In the genomic region with DNA sequence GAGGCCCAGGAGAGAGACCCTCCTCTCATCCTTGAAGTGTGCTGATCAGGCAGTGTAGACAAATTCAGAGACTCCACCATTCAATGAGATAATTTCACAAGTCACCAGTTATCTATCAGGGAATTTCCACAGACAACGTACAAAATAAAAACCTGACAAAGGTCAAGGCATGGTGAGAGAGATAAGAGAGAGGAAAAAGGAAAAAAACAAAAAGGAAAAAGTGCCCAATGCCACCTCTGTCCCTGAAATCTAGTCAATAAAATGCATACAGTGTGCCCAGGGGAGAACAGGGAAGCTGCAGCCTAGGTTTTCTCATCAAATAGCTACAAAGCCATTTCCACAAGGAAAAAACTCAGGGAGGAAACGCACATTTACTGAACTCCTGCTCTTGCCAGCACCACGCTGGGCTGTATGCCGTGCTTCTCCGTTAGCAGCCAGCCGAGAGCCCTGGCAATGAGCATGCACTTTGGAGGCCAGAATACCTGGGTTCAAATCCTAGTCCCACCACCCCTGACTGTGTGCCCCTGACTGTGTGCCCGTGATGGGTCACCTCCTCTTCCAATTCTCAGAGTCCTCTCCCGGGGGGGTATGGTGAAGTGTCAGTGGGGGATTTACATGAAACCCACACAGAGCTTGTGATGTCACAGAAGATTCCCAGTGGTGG, we compare ENCODE assay signal across 20 cellular contexts.
"Had no signal": no experiment of that assay in that cellular context is flagged by ENCODE, and none has a peak within 500 bp of the region (broad histone marks: within the 10 kb centered on the region; RNA-seq: fewer than 3 reads in every experiment).

No MANE protein-coding gene starts in this region.

- H3K9me3 Mint-ChIP-seq: activated naive CD8-positive, alpha-beta T cell treated with anti-CD3 and anti-CD28 coated beads, Interleukin-2, amount 10 ng/mL, durations not matched to agents 7 days and 5 days; dendritic cell treated with granulocyte-macrophage colony-stimulating factor and Interleukin-4, amounts not matched to agents 40 ng/mL and 50 ng/mL, for 4 days; T-helper 2 cell treated with Interferon-gamma antibody and Interleukin-4, amounts not matched to agents 5 μg/mL and 100 μg/mL, for 36 hours had no signal

- H3K4me1 ChIP-seq: breast epithelium, left lung, SJSA1, suprapubic skin had no signal

- H3K4me3 ChIP-seq: breast epithelium, esophagus muscularis mucosa, left lung, SJSA1, suprapubic skin had no signal

- H3K36me3 Mint-ChIP-seq: activated naive CD8-positive, alpha-beta T cell treated with anti-CD3 and anti-CD28 coated beads, Interleukin-2, amount 10 ng/mL, durations not matched to agents 7 days and 5 days had no signal

- H3K27ac Mint-ChIP-seq: activated naive CD8-positive, alpha-beta T cell treated with anti-CD3 and anti-CD28 coated beads, Interleukin-2, amount 10 ng/mL, durations not matched to agents 7 days and 5 days; dendritic cell treated with granulocyte-macrophage colony-stimulating factor and Interleukin-4, amounts not matched to agents 40 ng/mL and 50 ng/mL, for 4 days; T-helper 2 cell treated with Interferon-gamma antibody and Interleukin-4, amounts not matched to agents 5 μg/mL and 100 μg/mL, for 36 hours had no signal

- H3K36me3 ChIP-seq: breast epithelium, esophagus muscularis mucosa, left lung, SJSA1, suprapubic skin had no signal

- H3K27me3 ChIP-seq: breast epithelium, esophagus muscularis mucosa, SJSA1, suprapubic skin had no signal

- H3K27ac ChIP-seq: breast epithelium, esophagus muscularis mucosa, left lung, SJSA1, suprapubic skin had no signal

- H3K9me3 ChIP-seq: breast epithelium, esophagus muscularis mucosa, left lung, SJSA1, suprapubic skin had no signal

- H3K4me3 Mint-ChIP-seq: activated naive CD8-positive, alpha-beta T cell treated with anti-CD3 and anti-CD28 coated beads, Interleukin-2, amount 10 ng/mL, durations not matched to agents 7 days and 5 days; dendritic cell treated with granulocyte-macrophage colony-stimulating factor and Interleukin-4, amounts not matched to agents 40 ng/mL and 50 ng/mL, for 4 days; T-helper 2 cell treated with Interferon-gamma antibody and Interleukin-4, amounts not matched to agents 5 μg/mL and 100 μg/mL, for 36 hours had no signal

- DNase-seq: activated CD4-positive, alpha-beta T cell treated with anti-CD3 and anti-CD28 coated beads for 1 hour; activated CD4-positive, alpha-beta T cell treated with anti-CD3 and anti-CD28 coated beads, Interleukin-2, amount 50 U/mL, for 48 hours; activated gamma-delta T cell; activated naive CD8-positive, alpha-beta T cell treated with anti-CD3 and anti-CD28 coated beads, Interleukin-2, amount 10 ng/mL, durations not matched to agents 7 days and 5 days; aorta; cerebellar nuclear complex; islet precursor cell; mesendoderm; stimulated activated CD4-positive, alpha-beta T cell treated with anti-CD3 and anti-CD28 coated beads, Interleukin-1b, Interleukin-23, amount 100 ng/mL, for 48 hours; stimulated activated naive CD4-positive, alpha-beta T cell; SW 1271; trophoblast cell had no signal

- ATAC-seq: left lung, sciatic nerve had no signal
